18 cellular contexts compared by ENCODE assay signal in the genomic region with DNA sequence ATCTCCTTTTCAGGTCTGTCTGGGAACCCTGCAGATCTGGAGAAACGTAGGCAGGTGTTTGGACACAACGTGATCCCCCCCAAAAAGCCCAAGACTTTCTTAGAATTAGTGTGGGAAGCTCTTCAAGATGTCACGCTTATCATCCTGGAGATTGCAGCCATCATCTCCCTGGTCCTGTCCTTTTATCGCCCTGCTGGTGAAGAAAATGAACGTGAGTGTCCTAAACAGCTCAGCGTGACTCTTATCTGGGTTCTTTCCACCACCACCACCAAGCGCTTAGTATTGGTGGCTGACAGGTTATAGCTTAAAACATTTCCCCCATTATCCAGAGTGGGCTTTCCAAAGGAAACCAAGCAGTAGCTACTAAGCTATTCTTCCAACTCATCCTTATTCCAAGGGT.
A peak's percentile ranks its signal among the peaks of the same experiment; 100 is the strongest.
DNase-seq lines count a peak whose midpoint lies in the region; ATAC-seq and TF ChIP-seq lines count a peak whose summit lies in the region.
"Had no signal": no experiment of that assay in that cellular context is flagged by ENCODE, and none has a peak within 500 bp of the region (broad histone marks: within the 10 kb centered on the region; RNA-seq: fewer than 3 reads in every experiment).

No MANE protein-coding gene starts in this region.

- CTCF ChIA-PET in CD4-positive, alpha-beta T cell (lab: Charles Lee): interaction anchor here (0.8 to 6.7 kb wide), 3 partner anchors 24 to 431 kb away, joined by 3 to 86 read pairs (median 4); a partner anchor contains a TSS

- no peaks in the 10 kb centered on the region for H3K27me3 ChIP-seq in CD4-positive, alpha-beta T cell (ENCODE audit: control insufficient read depth, insufficient read depth, low read length)
- no peaks in the 10 kb centered on the region for H3K27me3 ChIP-seq in rectal smooth muscle tissue (ENCODE audit: control insufficient read depth, insufficient read depth, low read length)

- H3K4me3 ChIP-seq in coronary artery: no peak overlapping the region
- no peak overlapping the region for H3K4me3 ChIP-seq in rectal smooth muscle tissue (ENCODE audit: low read length)

- no peak overlapping the region for H3K9ac ChIP-seq in rectal smooth muscle tissue (ENCODE audit: low read length)

- peaks cover 28% of the 10 kb centered on the region for H3K4me1 Mint-ChIP-seq in activated CD4-positive, alpha-beta T cell treated with anti-CD3 and anti-CD28 coated beads, Interleukin-2, amount 10 ng/mL, durations not matched to agents 24 days and 14 days
- peaks cover 42% of the 10 kb centered on the region for H3K4me1 Mint-ChIP-seq in CD4-positive, alpha-beta T cell (ENCODE audit: low read depth)

- no peaks in the 10 kb centered on the region for H3K27me3 Mint-ChIP-seq in activated CD4-positive, alpha-beta T cell treated with anti-CD3 and anti-CD28 coated beads, Interleukin-2, amount 10 ng/mL, durations not matched to agents 24 days and 14 days
- no peaks in the 10 kb centered on the region for H3K27me3 Mint-ChIP-seq in CD4-positive, alpha-beta T cell

- H3K9me3 Mint-ChIP-seq in activated CD4-positive, alpha-beta T cell treated with anti-CD3 and anti-CD28 coated beads, Interleukin-2, amount 10 ng/mL, durations not matched to agents 24 days and 14 days: no peaks in the 10 kb centered on the region
- H3K9me3 Mint-ChIP-seq in CD4-positive, alpha-beta T cell: no peaks in the 10 kb centered on the region

- intact Hi-C loops in activated CD4-positive, alpha-beta T cell treated with anti-CD3 and anti-CD28 coated beads, Interleukin-2, amount 10 ng/mL, durations not matched to agents 24 days and 14 days (cut with micrococcal nuclease): no loop called here
- intact Hi-C loops in CD4-positive, alpha-beta T cell (cut with DNase I, micrococcal nuclease): no loop called here

- H3K9me3 ChIP-seq in CD4-positive, alpha-beta T cell (ENCODE audit: control insufficient read depth, low read length): no peaks in the 10 kb centered on the region

- POLR2A ChIA-PET in CD4-positive, alpha-beta T cell (lab: Charles Lee): no interaction called here

- no peak for ATAC-seq in CD4-positive, alpha-beta T cell (ENCODE audit: poor library complexity)
- ATAC-seq in GM18511 (IDR thresholded peaks at IDR 0.05; ENCODE audit: unreplicated experiment) (no peak), left lobe of liver (no peak)

- H3K36me3 ChIP-seq in rectal smooth muscle tissue (ENCODE audit: control insufficient read depth, insufficient read depth, low read length): peaks cover 14% of the 10 kb centered on the region

- peaks cover 66% of the 10 kb centered on the region for H3K4me1 ChIP-seq in rectal smooth muscle tissue (ENCODE audit: control insufficient read depth, insufficient read depth, low read length)

- H3K27ac ChIP-seq in CD4-positive, alpha-beta T cell (ENCODE audit: low read depth, low read length): no peak overlapping the region
- H3K27ac ChIP-seq in coronary artery: peak overlapping the region; percentile 31 to 78
- H3K27ac ChIP-seq in rectal smooth muscle tissue (ENCODE audit: low read depth, low read length): peak overlapping the region; percentile 20
- H3K27ac ChIP-seq: 22Rv1 had no signal

- H3K27ac Mint-ChIP-seq in activated CD4-positive, alpha-beta T cell treated with anti-CD3 and anti-CD28 coated beads, Interleukin-2, amount 10 ng/mL, durations not matched to agents 24 days and 14 days: peak overlapping the region; percentile 6
- peak overlapping the region; percentile 45 for H3K27ac Mint-ChIP-seq in CD4-positive, alpha-beta T cell

- TF ChIP-seq CTCF in CD4-positive, alpha-beta T cell (IDR thresholded peaks at IDR 0.05): no peak
- no peak for TF ChIP-seq CTCF in coronary artery (IDR thresholded peaks at IDR 0.05)

- no peak overlapping the region for H3K4me3 Mint-ChIP-seq in activated CD4-positive, alpha-beta T cell treated with anti-CD3 and anti-CD28 coated beads, Interleukin-2, amount 10 ng/mL, durations not matched to agents 24 days and 14 days
- H3K4me3 Mint-ChIP-seq in CD4-positive, alpha-beta T cell: no peak overlapping the region

- peaks cover 42% of the 10 kb centered on the region for H3K36me3 Mint-ChIP-seq in activated CD4-positive, alpha-beta T cell treated with anti-CD3 and anti-CD28 coated beads, Interleukin-2, amount 10 ng/mL, durations not matched to agents 24 days and 14 days (ENCODE audit: low read depth)
- H3K36me3 Mint-ChIP-seq in CD4-positive, alpha-beta T cell (ENCODE audit: low read depth): peaks cover 73% of the 10 kb centered on the region

- no peak for DNase-seq in activated CD4-positive, alpha-beta T cell treated with anti-CD3 and anti-CD28 coated beads, Interleukin-2, amount 10 ng/mL, durations not matched to agents 24 days and 14 days
- DNase-seq in activated CD4-positive, alpha-beta T cell treated with anti-CD3 and anti-CD28 coated beads for 48 hours: no peak
- no peak for DNase-seq in CD4-positive, alpha-beta T cell
- DNase-seq in coronary artery (ENCODE audit: low spot score) (no peak), left lobe of liver (ENCODE audit: low spot score) (no peak), DMS53 (lab: John Stamatoyannopoulos, UW) (no peak)
- DNase-seq: COR-L47, DMS153, EL, KG1, NCI-H1436, NCI-H2029 treated with DMSO at 0.1 percent for 48 hours, NCI-H2171 treated with DMSO at 0.1 percent for 48 hours, NCI-H446 treated with DMSO at 0.1 percent for 48 hours, OCI-M1 had no signal
